ENCODE assay signal across 9 cellular contexts in genomic region chr19:46634045-46634655, GRCh38. TPM values are rescaled to one million over a fixed set of nuclear protein-coding genes. Genes with fewer than 3 reads are reported as not detected.
DNase-seq lines count a peak whose midpoint lies in the region; TF ChIP-seq lines count a peak whose summit lies in the region.
"Had no signal": no experiment of that assay in that cellular context is flagged by ENCODE, and none has a peak within 500 bp of the region (broad histone marks: within the 10 kb centered on the region; RNA-seq: fewer than 3 reads in every experiment).

No MANE protein-coding gene starts in this region.

- TF ChIP-seq POLR2A in suprapubic skin (IDR thresholded peaks at IDR 0.05), result no peak

- no peak overlapping the region for H3K27ac ChIP-seq in suprapubic skin
- H3K27ac ChIP-seq: 22Rv1 had no signal

- H3K27me3 ChIP-seq in suprapubic skin, result peaks cover 18% of the 10 kb centered on the region

- H3K4me3 ChIP-seq in suprapubic skin, result peak overlapping the region; percentile 31

- no peaks in the 10 kb centered on the region for H3K9me3 ChIP-seq in suprapubic skin

- H3K4me1 ChIP-seq in suprapubic skin, result peaks cover 56% of the 10 kb centered on the region

- no peaks in the 10 kb centered on the region for H3K36me3 ChIP-seq in suprapubic skin

- TF ChIP-seq EP300 in suprapubic skin (IDR thresholded peaks at IDR 0.05), result no peak

- 10% methylated on average over 28 of the region's 38 CpGs for WGBS in suprapubic skin

- DNase-seq in NCI-H1092 treated with DMSO at 0.1 percent for 48 hours (lab: John Stamatoyannopoulos, UW) (peak; percentile 3), NCI-H1092 (lab: John Stamatoyannopoulos, UW) (no peak), HS-27A (ENCODE audit: low read depth) (peak; percentile 52), RKO (ENCODE audit: low spot score) (peak; percentile 66), activated gamma-delta T cell (lab: John Stamatoyannopoulos, UW) (peak; percentile 66), foreskin melanocyte (peak; percentile 50), nucleus accumbens (lab: John Stamatoyannopoulos, UW) (peak in 53 of 56 donors; percentile 40 to 97 (median 76)), suprapubic skin (ENCODE audit: low spot score in 2 of 2) (peak; percentile 92 to 94)

- no peak for TF ChIP-seq CTCF in suprapubic skin (IDR thresholded peaks at IDR 0.05)

RNA-seq across cellular contexts. Expression of gene GNG8, which starts 1.9 kb away (rescaled TPM):
- total RNA-seq in suprapubic skin, result not detected

RNA-seq across cellular contexts. Expression of gene PTGIR, which starts 9.3 kb away (rescaled TPM):
- 1 to 10 TPM in 3 of 4 donors, under 1 TPM in 1; 0.57 to 6.7 (median 2.4) TPM for total RNA-seq in suprapubic skin

RNA-seq across cellular contexts. Expression of gene DACT3, which starts 26.8 kb away (rescaled TPM):
- 1 to 10 TPM in 3 of 4 donors, under 1 TPM in 1; 0.68 to 1.8 (median 1.2) TPM for total RNA-seq in suprapubic skin

RNA-seq across cellular contexts. Expression of gene CALM3, which starts 33.0 kb away (rescaled TPM):
- total RNA-seq in suprapubic skin, result 100 to 1,000 TPM in 1 of 4 donors, 10 to 100 TPM in 3; 56.0 to 102 (median 78.6) TPM
